In the genomic region with DNA sequence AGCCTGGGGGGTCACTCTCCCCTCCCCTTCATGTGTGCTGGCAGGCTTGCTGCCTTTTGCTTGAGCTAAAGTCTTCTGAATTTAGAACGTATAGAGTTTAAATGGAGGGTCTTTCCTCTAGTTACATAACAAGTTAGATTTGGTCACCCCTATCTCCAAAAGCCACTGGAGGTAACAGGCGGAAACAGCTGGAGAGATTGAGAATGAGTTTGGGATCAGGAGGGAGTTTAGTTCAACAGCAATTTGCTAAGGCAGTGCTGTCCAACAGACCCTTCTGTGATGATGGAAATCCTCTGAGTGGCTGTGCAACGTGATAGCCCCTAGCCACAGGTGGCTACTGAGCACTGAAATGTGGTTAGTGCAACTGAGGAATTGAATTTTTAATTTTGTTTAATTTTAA, we compare ENCODE assay signal across 22 cellular contexts.
DNase-seq lines count a peak whose midpoint lies in the region; ATAC-seq, FAIRE-seq and TF ChIP-seq lines count a peak whose summit lies in the region.
"Had no signal": no experiment of that assay in that cellular context is flagged by ENCODE, and none has a peak within 500 bp of the region (broad histone marks: within the 10 kb centered on the region; RNA-seq: fewer than 3 reads in every experiment).

No MANE protein-coding gene starts in this region.

- WGBS in thyroid gland, 2 donors = 70 to 87% methylated on average over 3 of the region's 3 CpGs
- 77 to 86% methylated on average over 3 of the region's 3 CpGs for WGBS in pancreas, 2 donors

- H3K36me3 ChIP-seq in HEK293 (ENCODE audit: control insufficient read depth in 2 of 2, insufficient read depth in 1 of 2, low read length in 2 of 2) (peaks cover 0 to 9% of the 10 kb centered on the region in 2 experiments; a peak in 1 of 3 replicates), thyroid gland (no peaks in the 10 kb centered on the region), pancreas (no peaks in the 10 kb centered on the region)
- H3K36me3 ChIP-seq: BE2C, BLaER1 had no signal

- CTCF ChIA-PET in HEK293 (lab: Yijun Ruan, JAX) = no interaction called here

- no peak for DNase-seq in epithelial cell of prostate (ENCODE audit: low read depth, low spot score)
- DNase-seq in thyroid gland = no peak
- no peak for DNase-seq in pancreas
- no peak for DNase-seq in frontal cortex (ENCODE audit: low spot score in 2 of 2)
- DNase-seq: 8988T; ACHN; BE2C; C1 segment of cervical spinal cord; Caco-2; Calu3; CD4-positive, alpha-beta T cell; CD8-positive, alpha-beta T cell; DMS79 treated with DMSO at 0.1 percent for 48 hours; GF-D8 had no signal

- no peak overlapping the region for H3K4me3 ChIP-seq in HEK293 (ENCODE audit: low read depth, low read length)
- no peak overlapping the region for H3K4me3 ChIP-seq in thyroid gland (replicated peaks in 1 of 3)
- H3K4me3 ChIP-seq in pancreas = no peak overlapping the region
- H3K4me3 ChIP-seq: BLaER1 had no signal

- H3K4me1 ChIP-seq in HEK293 (ENCODE audit: control insufficient read depth, insufficient read depth, low read length) (no peaks in the 10 kb centered on the region), thyroid gland (peaks cover 28 to 44% of the 10 kb centered on the region in 2 donors), pancreas (no peaks in the 10 kb centered on the region)
- H3K4me1 ChIP-seq: BE2C, Caco-2 had no signal

- TF ChIP-seq POLR2A in thyroid gland (IDR thresholded peaks at IDR 0.05) = no peak

- ATAC-seq in pancreas (no peak), HG02610 (IDR thresholded peaks at IDR 0.05; ENCODE audit: unreplicated experiment) (no peak)
- ATAC-seq: CD8-positive, alpha-beta T cell had no signal

- H3K9me3 ChIP-seq in HEK293 (ENCODE audit: control insufficient read depth, insufficient read depth, low read depth, low read length) = no peaks in the 10 kb centered on the region
- H3K9me3 ChIP-seq in thyroid gland = no peaks in the 10 kb centered on the region
- no peaks in the 10 kb centered on the region for H3K9me3 ChIP-seq in pancreas
- H3K9me3 ChIP-seq: BE2C had no signal

- TF ChIP-seq CTCF in HEK293 (tag by site-specific recombination; IDR thresholded peaks at IDR 0.05) (no peak), thyroid gland (IDR thresholded peaks at IDR 0.05) (no peak), pancreas (IDR thresholded peaks at IDR 0.05) (no peak)

- POLR2A ChIA-PET in HEK293 (lab: Yijun Ruan, JAX) = no interaction called here

- no peaks in the 10 kb centered on the region for H3K27me3 ChIP-seq in thyroid gland
- H3K27me3 ChIP-seq in pancreas = no peaks in the 10 kb centered on the region
- H3K27me3 ChIP-seq: BLaER1 had no signal

- H3K27ac ChIP-seq in HEK293 (ENCODE audit: extremely low read depth, low read depth, low read length) (no peak overlapping the region), epithelial cell of prostate (peak overlapping the region; percentile 50), thyroid gland (peak overlapping the region; percentile 8 to 81 (median 17)), pancreas (no peak overlapping the region)
- H3K27ac ChIP-seq: BLaER1 had no signal

- intact Hi-C loops in thyroid gland (cut with DNase I) (no loop called here), pancreas (cut with DNase I) (no loop called here)

- FAIRE-seq in pancreas (lab: Jason Lieb, UNC) (no peak), frontal cortex (lab: Jason Lieb, UNC) (no peak)
- FAIRE-seq: A204.1, D721Med, G401.6, GM12891, GM19239 had no signal

TF ChIP-seq in HEK293, 187 proteins besides CTCF, POLR2A, EP300 and RAD21:
- TF ChIP-seq SCRT2 (tag by site-specific recombination; IDR thresholded peaks at IDR 0.05) (0 out of 2 replicates have a peak, but pooled peaks have one; percentile 9), ZBTB1 (tag by site-specific recombination; IDR thresholded peaks at IDR 0.05) (no peak), ZSCAN16 (tag by site-specific recombination; IDR thresholded peaks at IDR 0.05) (no peak), HOXA7 (CRISPR knock-in tag; IDR thresholded peaks at IDR 0.05; ENCODE audit: borderline replicate concordance) (no peak), ZNF473 (tag by site-specific recombination; IDR thresholded peaks at IDR 0.05) (no peak), ZNF114 (tag by site-specific recombination; IDR thresholded peaks at IDR 0.05) (no peak), ZNF529 (tag by site-specific recombination; IDR thresholded peaks at IDR 0.05; ENCODE audit: insufficient replicate concordance) (no peak), TCF7L2 (IDR thresholded peaks at IDR 0.05; ENCODE audit: borderline replicate concordance, low read depth, low read length) (no peak)

Comparison
In these comparisons a context has a peak if more than half of its experiments do, and no peak if none do; other contexts are left out.
1. H3K27ac ChIP-seq: peak in epithelial cell of prostate (single experiment) and thyroid gland (3 of 3); none in HEK293 (single experiment) and pancreas (0 of 4).